In genomic region chr12:121278450-121279375, GRCh38 we compare ENCODE assay signal across 12 cellular contexts. TPM values are rescaled to one million over a fixed set of nuclear protein-coding genes. Genes with fewer than 3 reads are reported as not detected.
DNase-seq lines count a peak whose midpoint lies in the region; ATAC-seq and TF ChIP-seq lines count a peak whose summit lies in the region.
"Had no signal": no experiment of that assay in that cellular context is flagged by ENCODE, and none has a peak within 500 bp of the region (broad histone marks: within the 10 kb centered on the region; RNA-seq: fewer than 3 reads in every experiment).

No MANE protein-coding gene starts in this region.

- H4K20me1 ChIP-seq in PC-3 (ENCODE audit: low read length), result no peaks in the 10 kb centered on the region

- no peak overlapping the region for H3K4me3 ChIP-seq in HUES6 (ENCODE audit: low read depth, low read length)
- H3K4me3 ChIP-seq in body of pancreas, result no peak overlapping the region
- H3K4me3 ChIP-seq in left lung, result no peak overlapping the region
- H3K4me3 ChIP-seq in subcutaneous abdominal adipose tissue (ENCODE audit: low read depth in 1 of 5, low read length in 5 of 5), result peak overlapping the region in 3 of 5 donors; percentile 7 to 42 (median 12)
- no peak overlapping the region for H3K4me3 ChIP-seq in PC-3 (ENCODE audit: low read length)

- ATAC-seq in body of pancreas (peak; percentile 68), left lung (peak; percentile 47), PC-3 (no peak), GM19463 (IDR thresholded peaks at IDR 0.05; ENCODE audit: unreplicated experiment) (no peak)
- ATAC-seq: esophagus mucosa had no signal

- peaks cover 19% of the 10 kb centered on the region for H3K36me3 ChIP-seq in HUES6 (ENCODE audit: control insufficient read depth, insufficient read depth, low read length)
- H3K36me3 ChIP-seq in body of pancreas (replicated peaks in 1 of 2; ENCODE audit: insufficient read depth in 1 of 2, low read depth in 2 of 2), result peaks cover 0 to 2% of the 10 kb centered on the region in 2 donors
- peaks cover 0 to 44% of the 10 kb centered on the region in 2 donors for H3K36me3 ChIP-seq in left lung
- H3K36me3 ChIP-seq in subcutaneous abdominal adipose tissue (ENCODE audit: control insufficient read depth in 5 of 5, insufficient read depth in 5 of 5, low read length in 5 of 5), result peaks cover 0 to 14% (median 10%) of the 10 kb centered on the region in 5 donors
- H3K36me3 ChIP-seq in PC-3 (ENCODE audit: low read depth, low read length), result peaks cover 9% of the 10 kb centered on the region; the same call in 1 of the 2 replicates

- H3K4me1 ChIP-seq in HUES6 (ENCODE audit: control insufficient read depth, insufficient read depth, low read length), result peaks cover 25% of the 10 kb centered on the region
- peaks cover 29% of the 10 kb centered on the region for H3K4me1 ChIP-seq in body of pancreas
- H3K4me1 ChIP-seq in left lung, result peaks cover 10 to 44% of the 10 kb centered on the region in 2 donors
- H3K4me1 ChIP-seq in subcutaneous abdominal adipose tissue (ENCODE audit: control insufficient read depth in 5 of 5, insufficient read depth in 5 of 5, low read length in 5 of 5), result peaks cover 11 to 55% (median 35%) of the 10 kb centered on the region in 5 donors
- peaks cover 4% of the 10 kb centered on the region for H3K4me1 ChIP-seq in PC-3 (ENCODE audit: insufficient read depth, low read length)

- H3K9ac ChIP-seq in HUES6 (ENCODE audit: low read length), result peak overlapping the region; percentile 22
- peak overlapping the region in 2 of 5 donors; percentile 59 to 96 for H3K9ac ChIP-seq in subcutaneous abdominal adipose tissue (ENCODE audit: low read length in 5 of 5)
- no peak overlapping the region for H3K9ac ChIP-seq in PC-3 (ENCODE audit: low read length)

- POLR2A ChIA-PET in PC-3 (lab: Charles Lee; ENCODE audit: unreplicated experiment), result no interaction called here

- H3K27ac ChIP-seq in HUES6 (ENCODE audit: low read depth, low read length) (no peak overlapping the region), body of pancreas (peak overlapping the region; percentile 18 to 76 (median 42)), left lung (peak overlapping the region; percentile 53 to 91), subcutaneous abdominal adipose tissue (ENCODE audit: low read depth, low read length) (peak overlapping the region; percentile 74), PC-3 (ENCODE audit: low read length) (no peak overlapping the region)

- CTCF ChIA-PET in PC-3 (lab: Charles Lee), result no interaction called here

- no peaks in the 10 kb centered on the region for H3F3A ChIP-seq in PC-3 (ENCODE audit: low read length, unreplicated experiment)

- BruUV-seq in PC-3 (replicated peaks; lab: Mats Ljungman, UMichigan), result no TSS peak

- DNase-seq in body of pancreas (peak; percentile 55 to 63 (median 58)), left lung (peak; percentile 77 to 83), SIG-M5 treated with dmso at 0.1 percent for 504 hours (lab: John Stamatoyannopoulos, UW; ENCODE audit: unreplicated experiment) (no peak), PC-3 (no peak)
- no peak for DNase-seq in stimulated activated CD4-positive, alpha-beta T cell treated with anti-CD3 and anti-CD28 coated beads, Interleukin-4, amount 100 ng/mL, for 4 hours
- DNase-seq: activated gamma-delta T cell treated with Interleukin-2 at 50 U/mL for 16 hours, NCI-H510A, T-helper 9 cell had no signal

- no peak overlapping the region for H3K4me2 ChIP-seq in PC-3 (ENCODE audit: low read length)

- TF ChIP-seq POLR2A in body of pancreas (IDR thresholded peaks at IDR 0.05), result no peak

- H3K9me2 ChIP-seq in PC-3 (replicated peaks; ENCODE audit: low read length), result no peaks in the 10 kb centered on the region

- intact Hi-C loops in body of pancreas (cut with DNase I), result no loop called here
- intact Hi-C loops in left lung (cut with DNase I), result no loop called here
- intact Hi-C loops in PC-3 (cut with micrococcal nuclease), result no loop called here

- H3K79me2 ChIP-seq in PC-3 (ENCODE audit: low read length), result peaks cover 14% of the 10 kb centered on the region; the same call in 1 of the 2 replicates

- 59 to 84% methylated on average over 13 to 28 of the region's 28 CpGs for WGBS in body of pancreas, 2 donors

- no peak overlapping the region for H2AFZ ChIP-seq in PC-3 (ENCODE audit: low read length)

- H3K9me3 ChIP-seq in HUES6 (ENCODE audit: control insufficient read depth, insufficient read depth, low read depth, low read length) (no peaks in the 10 kb centered on the region), body of pancreas (no peaks in the 10 kb centered on the region), left lung (no peaks in the 10 kb centered on the region), subcutaneous abdominal adipose tissue (ENCODE audit: control insufficient read depth in 5 of 5, low read length in 5 of 5) (no peaks in the 10 kb centered on the region), PC-3 (ENCODE audit: low read length) (no peaks in the 10 kb centered on the region)

- TF ChIP-seq CTCF in body of pancreas (IDR thresholded peaks at IDR 0.05) (no peak), left lung (IDR thresholded peaks at IDR 0.05) (no peak), PC-3 (conservative IDR thresholded peaks at IDR 0.05; ENCODE audit: low read depth, low read length) (no peak)

- H3K27me3 ChIP-seq in HUES6 (ENCODE audit: control insufficient read depth, insufficient read depth, low read length) (no peaks in the 10 kb centered on the region), body of pancreas (no peaks in the 10 kb centered on the region), left lung (no peaks in the 10 kb centered on the region), subcutaneous abdominal adipose tissue (ENCODE audit: control insufficient read depth in 5 of 5, insufficient read depth in 4 of 5, low read length in 5 of 5) (peaks cover 0 to 5% (median 0%) of the 10 kb centered on the region in 5 donors), PC-3 (ENCODE audit: low read length) (no peaks in the 10 kb centered on the region)

RNA-seq across cellular contexts. Expression of gene CAMKK2, which starts 17.8 kb away (rescaled TPM):
- 10 to 100 TPM; 17.4 to 70.5 TPM for total RNA-seq in body of pancreas
- 10 to 100 TPM; 37.8 to 47.8 TPM for total RNA-seq in left lung
- total RNA-seq in PC-3 (2014; rRNA removed), result 20.1 and 26.5 TPM in 2 replicates

Comparison
In these comparisons a context has a peak if more than half of its experiments do, and no peak if none do; other contexts are left out.
1. H3K27ac ChIP-seq: peak in body of pancreas (4 of 4), left lung (2 of 2) and subcutaneous abdominal adipose tissue (single experiment); none in HUES6 (single experiment) and PC-3 (single experiment).
2. H3K4me3 ChIP-seq: peak in subcutaneous abdominal adipose tissue (3 of 5); none in HUES6 (single experiment), body of pancreas (0 of 2), left lung (0 of 2) and PC-3 (single experiment).
3. ATAC-seq: peak in body of pancreas (single experiment) and left lung (single experiment); none in PC-3 (single experiment) and GM19463 (single experiment).
4. DNase-seq: peak in body of pancreas (4 of 4) and left lung (2 of 2); none in SIG-M5 treated with dmso at 0.1 percent for 504 hours (single experiment), stimulated activated CD4-positive, alpha-beta T cell treated with anti-CD3 and anti-CD28 coated beads, Interleukin-4, amount 100 ng/mL, for 4 hours (0 of 2) and PC-3 (single experiment).